Comparison of ENCODE assay signal across 13 cellular contexts in the genomic region with DNA sequence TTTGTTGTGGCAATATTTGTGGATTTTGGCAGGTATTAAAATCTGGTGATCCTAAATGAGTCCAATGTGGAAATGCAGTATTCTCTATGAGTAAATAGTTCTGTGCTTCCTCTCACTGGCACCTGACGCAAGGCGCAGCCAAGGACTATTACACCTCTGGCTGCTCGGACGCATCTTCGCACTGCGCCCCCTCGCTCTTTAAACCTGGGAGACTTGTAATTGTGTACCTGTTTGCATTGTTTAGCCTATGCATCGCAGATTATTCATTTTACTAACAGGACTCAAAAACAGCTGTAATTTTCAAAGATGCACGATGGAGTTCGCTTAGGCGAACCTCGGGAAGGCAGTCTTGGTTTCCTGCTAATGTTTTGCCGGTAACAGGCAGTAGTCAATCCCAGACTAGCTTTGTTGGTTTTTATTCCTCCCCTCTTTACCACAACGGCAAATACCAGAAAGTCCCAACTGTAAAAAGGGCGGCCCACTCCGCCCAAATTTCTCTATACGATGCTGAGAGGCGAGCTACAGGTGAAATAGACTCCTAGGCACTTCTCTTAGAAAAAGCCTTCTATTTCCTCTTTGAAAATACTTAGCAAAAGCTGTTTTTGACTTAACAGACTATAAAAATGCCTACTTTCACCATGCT.
A peak's percentile ranks its signal among the peaks of the same experiment; 100 is the strongest.
DNase-seq lines count a peak whose midpoint lies in the region; ATAC-seq and TF ChIP-seq lines count a peak whose summit lies in the region.
"Had no signal": no experiment of that assay in that cellular context is flagged by ENCODE, and none has a peak within 500 bp of the region (broad histone marks: within the 10 kb centered on the region; RNA-seq: fewer than 3 reads in every experiment).

No MANE protein-coding gene starts in this region.

- H3K27me3 ChIP-seq in SU-DHL-6 (ENCODE audit: low read length) (no peaks in the 10 kb centered on the region), neuron (ENCODE audit: insufficient read depth, low read length) (peaks cover 7% of the 10 kb centered on the region)

- peaks cover 39% of the 10 kb centered on the region for H3K79me2 ChIP-seq in SU-DHL-6 (ENCODE audit: insufficient read depth, low read length)

- no peaks in the 10 kb centered on the region; the same call in 1 of the 2 replicates for H3K9me3 ChIP-seq in SU-DHL-6 (ENCODE audit: insufficient read depth, low read length)
- H3K9me3 ChIP-seq in neuron (ENCODE audit: low read length): peaks cover 5% of the 10 kb centered on the region
- H3K9me3 ChIP-seq: tibial artery had no signal

- DNase-seq in GM10266 (ENCODE audit: extremely low spot score) (peak; percentile 57), inferior parietal cortex (ENCODE audit: extremely low spot score) (no peak)
- DNase-seq in central memory CD4-positive, alpha-beta T cell: peak; percentile 35
- DNase-seq: cortex of kidney, GM23248, NCI-H526 had no signal

- H3K4me3 ChIP-seq in SU-DHL-6 (ENCODE audit: insufficient read depth, low read length, poor library complexity, severe bottlenecking): peak overlapping the region; percentile 60
- H3K4me3 ChIP-seq in neuron (ENCODE audit: low read length): peak overlapping the region; percentile 57

- no peaks in the 10 kb centered on the region for H3K9me2 ChIP-seq in SU-DHL-6 (replicated peaks; ENCODE audit: insufficient read depth, low read length)

- H3K36me3 ChIP-seq in SU-DHL-6 (ENCODE audit: low read length) (no peaks in the 10 kb centered on the region), neuron (ENCODE audit: insufficient read depth, low read length) (no peaks in the 10 kb centered on the region)
- H3K36me3 ChIP-seq: tibial artery had no signal

- ATAC-seq in GM18502 (IDR thresholded peaks at IDR 0.05; ENCODE audit: poor library complexity, unreplicated experiment) (no peak), GM19035 (IDR thresholded peaks at IDR 0.05; ENCODE audit: unreplicated experiment) (no peak), GM19452 (IDR thresholded peaks at IDR 0.05; ENCODE audit: unreplicated experiment) (no peak)
- ATAC-seq: SK-N-SH treated with all-trans-retinoic acid at 6 μM for 48 hours had no signal

- peak overlapping the region; percentile 86 for H3K9ac ChIP-seq in SU-DHL-6 (ENCODE audit: low read length)
- H3K9ac ChIP-seq: GM23248 had no signal

- TF ChIP-seq CTCF in GM10266 (IDR thresholded peaks at IDR 0.05; ENCODE audit: control insufficient read depth, insufficient read depth, low read depth, missing control alignments) (no peak), SU-DHL-6 (IDR thresholded peaks at IDR 0.05; ENCODE audit: insufficient read depth, low read length, poor library complexity, severe bottlenecking) (no peak)

- H2AFZ ChIP-seq in SU-DHL-6 (ENCODE audit: low read depth, low read length, severe bottlenecking): peak overlapping the region; percentile 14
- no peak overlapping the region for H2AFZ ChIP-seq in neuron (ENCODE audit: low read depth, low read length)

- H3K4me2 ChIP-seq in SU-DHL-6 (ENCODE audit: low read depth, low read length, poor library complexity, severe bottlenecking): peak overlapping the region; percentile 96

- no peaks in the 10 kb centered on the region for H4K20me1 ChIP-seq in SU-DHL-6 (ENCODE audit: low read depth, low read length)

- peak overlapping the region; percentile 99 for H3K27ac ChIP-seq in SU-DHL-6 (ENCODE audit: low read depth, low read length)
- H3K27ac ChIP-seq: GM23248 had no signal

- peaks cover 37% of the 10 kb centered on the region for H3F3A ChIP-seq in SU-DHL-6 (ENCODE audit: insufficient read depth)

- peaks cover 27% of the 10 kb centered on the region for H3K4me1 ChIP-seq in neuron (ENCODE audit: insufficient read depth, low read length)
